ENCODE assay signal across 8 cellular contexts in genomic region chr3:20225769-20226168, GRCh38. TPM values are rescaled to one million over a fixed set of nuclear protein-coding genes. Genes with fewer than 3 reads are reported as not detected.
DNase-seq lines count a peak whose midpoint lies in the region; ATAC-seq and TF ChIP-seq lines count a peak whose summit lies in the region.

No MANE protein-coding gene starts in this region.

- WGBS in aorta, 2 donors: 4% methylated on average over 2 of the region's 2 CpGs

- H3K9me3 ChIP-seq in left ventricle myocardium inferior (replicated peaks) (no peaks in the 10 kb centered on the region), OCI-LY3 (ENCODE audit: insufficient read depth, low read length) (no peaks in the 10 kb centered on the region), aorta (ENCODE audit: control insufficient read depth, low read length) (no peaks in the 10 kb centered on the region)

- H3K27ac ChIP-seq in left ventricle myocardium inferior (replicated peaks) (no peak overlapping the region), OCI-LY3 (ENCODE audit: low read length) (no peak overlapping the region), aorta (ENCODE audit: low read depth in 1 of 2, low read length in 2 of 2) (no peak overlapping the region)

- H3K4me3 ChIP-seq in left ventricle myocardium inferior: no peak overlapping the region
- no peak overlapping the region for H3K4me3 ChIP-seq in OCI-LY3 (ENCODE audit: low read length)
- H3K4me3 ChIP-seq in fibroblast of mammary gland (ENCODE audit: control insufficient read depth, low read depth, low read length): no peak overlapping the region
- H3K4me3 ChIP-seq in aorta (ENCODE audit: low read length in 2 of 2): no peak overlapping the region

- H3K4me2 ChIP-seq in OCI-LY3 (ENCODE audit: low read length): peak overlapping the region; percentile 23; the same call in 1 of the 2 replicates

- no peak overlapping the region for H3K9ac ChIP-seq in OCI-LY3 (ENCODE audit: low read length)

- no peak for DNase-seq in left ventricle myocardium inferior
- DNase-seq in Right ventricle myocardium superior: no peak
- peak; percentile 47 for DNase-seq in fibroblast of mammary gland (ENCODE audit: low read depth)
- peak; percentile 7 for DNase-seq in smooth muscle cell of the brain vasculature (ENCODE audit: low read depth, low spot score)
- DNase-seq in NCI-H1048 (lab: John Stamatoyannopoulos, UW): no peak
- DNase-seq in aorta: no peak

- H3K27me3 ChIP-seq in left ventricle myocardium inferior (ENCODE audit: low read depth): no peaks in the 10 kb centered on the region
- H3K27me3 ChIP-seq in OCI-LY3 (ENCODE audit: low read depth, low read length): no peaks in the 10 kb centered on the region
- H3K27me3 ChIP-seq in aorta (ENCODE audit: control insufficient read depth in 1 of 2, insufficient read depth in 2 of 2, low read length in 1 of 2): no peaks in the 10 kb centered on the region

- intact Hi-C loops in left ventricle myocardium inferior (cut with micrococcal nuclease) (no loop called here), Right ventricle myocardium superior (cut with DNase I) (no loop called here), aorta (cut with DNase I) (loop anchor here (5.0 to 10.0 kb wide), 3 partner anchors 1667 to 1892 kb away; no protein-coding TSS in a partner anchor)

- H3K79me2 ChIP-seq in OCI-LY3 (ENCODE audit: low read length): no peaks in the 10 kb centered on the region

- no peak for ATAC-seq in Right ventricle myocardium superior (ENCODE audit: poor library complexity)
- ATAC-seq in aorta (ENCODE audit: low FRiP score): no peak
- no peak for ATAC-seq in GM21447 (IDR thresholded peaks at IDR 0.05; ENCODE audit: unreplicated experiment)

- TF ChIP-seq CTCF in left ventricle myocardium inferior (IDR thresholded peaks at IDR 0.05; ENCODE audit: borderline replicate concordance) (peak; percentile 65), OCI-LY3 (IDR thresholded peaks at IDR 0.05; ENCODE audit: low read depth, low read length) (peak; percentile 89), fibroblast of mammary gland (conservative IDR thresholded peaks at IDR 0.05; ENCODE audit: control insufficient read depth, insufficient read depth, low read depth, low read length) (peak; percentile 35)

- no peaks in the 10 kb centered on the region for H4K20me1 ChIP-seq in OCI-LY3 (ENCODE audit: insufficient read depth, low read length)

- no peak overlapping the region for H2AFZ ChIP-seq in OCI-LY3 (ENCODE audit: low read depth, low read length)

- H3K4me1 ChIP-seq in left ventricle myocardium inferior (peaks cover 4% of the 10 kb centered on the region), OCI-LY3 (ENCODE audit: low read length) (peaks cover 3% of the 10 kb centered on the region; the same call in 1 of the 2 replicates), aorta (ENCODE audit: control insufficient read depth in 1 of 2, insufficient read depth in 2 of 2, low read length in 2 of 2) (no peaks in the 10 kb centered on the region)

- no peaks in the 10 kb centered on the region for H3K36me3 ChIP-seq in left ventricle myocardium inferior
- H3K36me3 ChIP-seq in OCI-LY3 (replicated peaks; ENCODE audit: low read depth, low read length): no peaks in the 10 kb centered on the region
- no peaks in the 10 kb centered on the region for H3K36me3 ChIP-seq in aorta (ENCODE audit: control insufficient read depth in 1 of 2, insufficient read depth in 2 of 2, low read length in 1 of 2)

RNA-seq across cellular contexts. Expression of gene SGO1, which starts 39.8 kb away (rescaled TPM):
- total RNA-seq in left ventricle myocardium inferior (0.38 TPM), Right ventricle myocardium superior (0.59 TPM), aorta (under 1 TPM in 1 of 2 donors, not detected in 1; 0.81 TPM)
- polyA plus RNA-seq in aorta: 1 to 10 TPM in 1 of 2 donors, under 1 TPM in 1; 0.28 to 2.8 TPM

Comparison
In these comparisons a context has a peak if more than half of its experiments do, and no peak if none do; other contexts are left out.
1. DNase-seq: peak in fibroblast of mammary gland (single experiment) and smooth muscle cell of the brain vasculature (single experiment); none in left ventricle myocardium inferior (single experiment), Right ventricle myocardium superior (single experiment), NCI-H1048 (single experiment) and aorta (0 of 2).
2. CTCF ChIP-seq: peak in every context shown above with its lines; median percentile 89 in OCI-LY3; 65 in left ventricle myocardium inferior; 35 in fibroblast of mammary gland.
3. intact Hi-C loops: an anchor here in aorta (5.0 to 10.0 kb wide); none called in left ventricle myocardium inferior and Right ventricle myocardium superior.